ENCODE assay signal across 9 cellular contexts in the genomic region with DNA sequence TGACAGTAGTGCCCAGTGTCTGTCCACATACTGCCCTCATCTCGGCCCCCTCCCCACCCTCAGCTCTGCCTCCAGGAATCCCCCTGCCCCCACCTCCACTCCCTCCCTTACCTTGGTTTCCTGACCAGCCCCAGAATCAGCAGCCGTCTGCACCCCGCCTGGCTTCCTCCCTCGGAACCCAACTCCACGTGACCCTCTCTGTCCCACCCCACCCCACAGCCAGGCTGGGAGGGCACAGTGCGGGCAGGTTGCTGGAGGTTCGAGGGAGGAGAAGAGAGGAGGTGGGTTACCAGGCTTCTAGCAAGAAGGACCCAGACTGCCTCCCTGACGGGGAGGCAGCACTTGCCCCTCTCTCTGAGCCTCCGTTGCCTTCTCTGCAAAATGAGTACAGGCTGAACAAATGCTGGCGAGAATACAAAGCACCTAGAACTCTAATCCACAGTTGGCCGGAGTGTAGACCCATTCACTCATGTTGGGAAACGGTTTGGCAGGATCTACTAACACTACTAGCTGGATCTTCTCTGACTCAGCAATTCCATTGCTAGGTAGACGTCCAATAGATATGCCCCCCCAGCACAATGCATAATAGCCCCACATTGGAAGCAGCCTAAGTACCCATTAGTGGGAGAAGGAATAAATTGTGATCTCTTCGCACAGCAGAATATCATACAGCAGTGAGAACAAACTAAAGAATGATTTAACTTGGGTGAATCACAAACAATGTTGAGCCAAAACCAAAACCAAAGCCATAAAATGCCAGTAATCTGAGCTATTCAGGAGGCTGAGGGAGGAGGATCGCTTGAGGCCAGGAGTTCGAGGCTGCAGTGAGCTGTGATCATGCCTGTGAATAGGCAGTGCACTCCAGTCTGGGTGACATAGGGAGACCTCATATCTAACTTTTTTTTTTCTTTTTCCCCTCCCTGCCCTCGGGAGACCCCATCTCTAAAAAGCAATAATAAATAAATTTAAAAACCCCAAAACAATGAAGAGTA. TPM values are rescaled to one million over a fixed set of nuclear protein-coding genes. Genes with fewer than 3 reads are reported as not detected.
DNase-seq lines count a peak whose midpoint lies in the region; ATAC-seq, FAIRE-seq and TF ChIP-seq lines count a peak whose summit lies in the region.
"Had no signal": no experiment of that assay in that cellular context is flagged by ENCODE, and none has a peak within 500 bp of the region (broad histone marks: within the 10 kb centered on the region; RNA-seq: fewer than 3 reads in every experiment).

TSS of gene RASAL3 (minus strand) at position 151 of the 992 bp plus-strand sequence. CDS start 186 bp downstream, outside the sequence.

- no peak for TF ChIP-seq RAD21 in HepG2 (CRISPR knock-in tag; IDR thresholded peaks at IDR 0.05)

- H3K27me3 Mint-ChIP-seq in activated T-helper 2 cell treated with anti-CD3 and anti-CD28 coated beads, Interferon-gamma antibody, Interleukin-2, Interleukin-4, amounts not matched to agents 10 μg/mL and 5 μg/mL and 100 μg/mL, durations not matched to agents 14 hours and 24 hours and 36 hours (ENCODE audit: low read depth), result peaks cover 10% of the 10 kb centered on the region
- peaks cover 14% of the 10 kb centered on the region in 2 donors for H3K27me3 Mint-ChIP-seq in stimulated activated naive B cell treated with anti-CD40 and anti-IgM and Interleukin-4, amounts not matched to agents 10 μg/mL and 1 μg/mL and 100 μg/mL, for 72 hours

- no TSS peak for BruUV-seq in HepG2 (replicated peaks; lab: Mats Ljungman, UMichigan)

- TF ChIP-seq EP300 in HepG2 (IDR thresholded peaks at IDR 0.05; ENCODE audit: low read depth in 2 of 2, low read length in 2 of 2) (no peak), HepG2 (CRISPR knock-in tag; IDR thresholded peaks at IDR 0.05; ENCODE audit: borderline replicate concordance) (no peak)

- FAIRE-seq in HepG2 (lab: Jason Lieb, UNC), result no peak

- in situ Hi-C loops in HepG2 (cut with HindIII; ENCODE audit: extremely low pct_ligation_motif_present, low pct_unique_long_range_greater_than_20kb), result no loop called here

- CTCF ChIA-PET in HepG2 (lab: Yijun Ruan, JAX; ENCODE audit: low intra/inter-chr PET ratio, low total read pairs), result no interaction called here

- no peaks in the 10 kb centered on the region for H3K36me3 ChIP-seq in HepG2 (replicated peaks in 1 of 2; ENCODE audit: control insufficient read depth in 1 of 2, insufficient read depth in 2 of 2, low read length in 2 of 2)

- H3K9me3 ChIP-seq in HepG2 (ENCODE audit: low read length), result no peaks in the 10 kb centered on the region

- no peaks in the 10 kb centered on the region for H3K79me2 ChIP-seq in HepG2 (ENCODE audit: insufficient read depth, low read length)

- peak; percentile 51 for ATAC-seq in GM18868 (IDR thresholded peaks at IDR 0.05; ENCODE audit: unreplicated experiment)
- ATAC-seq in HepG2, result no peak
- ATAC-seq in stimulated activated naive B cell treated with anti-CD40 and anti-IgM and Interleukin-4, amounts not matched to agents 10 μg/mL and 1 μg/mL and 100 μg/mL, for 72 hours (replicated peaks), result peak; percentile 77 to 84
- ATAC-seq in HG03439 (IDR thresholded peaks at IDR 0.05; ENCODE audit: unreplicated experiment), result no peak

- H3K27me3 ChIP-seq in HepG2 (ENCODE audit: control insufficient read depth in 1 of 2, insufficient read depth in 2 of 2, low read length in 2 of 2), result no peaks in the 10 kb centered on the region; a peak in 1 of 5 replicates

- peaks cover 53% of the 10 kb centered on the region for H3K4me1 Mint-ChIP-seq in activated T-helper 2 cell treated with anti-CD3 and anti-CD28 coated beads, Interferon-gamma antibody, Interleukin-2, Interleukin-4, amounts not matched to agents 10 μg/mL and 5 μg/mL and 100 μg/mL, durations not matched to agents 14 hours and 24 hours and 36 hours (ENCODE audit: low read depth)
- H3K4me1 Mint-ChIP-seq in stimulated activated naive B cell treated with anti-CD40 and anti-IgM and Interleukin-4, amounts not matched to agents 10 μg/mL and 1 μg/mL and 100 μg/mL, for 72 hours, result peaks cover 32 to 58% of the 10 kb centered on the region in 2 donors

- H3K9ac ChIP-seq in HepG2 (ENCODE audit: insufficient read depth, low read depth, low read length), result no peak within 1 kb of the TSS

- peaks cover 58% of the 10 kb centered on the region for H3K36me3 Mint-ChIP-seq in activated T-helper 2 cell treated with anti-CD3 and anti-CD28 coated beads, Interferon-gamma antibody, Interleukin-2, Interleukin-4, amounts not matched to agents 10 μg/mL and 5 μg/mL and 100 μg/mL, durations not matched to agents 14 hours and 24 hours and 36 hours (ENCODE audit: low read depth)
- H3K36me3 Mint-ChIP-seq in stimulated activated naive B cell treated with anti-CD40 and anti-IgM and Interleukin-4, amounts not matched to agents 10 μg/mL and 1 μg/mL and 100 μg/mL, for 72 hours, result peaks cover 13 to 25% of the 10 kb centered on the region in 2 donors

- POLR2A ChIA-PET in HepG2 (lab: Yijun Ruan, JAX), result interaction anchor here (0.5 to 0.6 kb wide), 2 partner anchors 8 to 104 kb away, joined by 3 read pairs; no protein-coding TSS in a partner anchor

- H3K4me3 Mint-ChIP-seq in activated T-helper 2 cell treated with anti-CD3 and anti-CD28 coated beads, Interferon-gamma antibody, Interleukin-2, Interleukin-4, amounts not matched to agents 10 μg/mL and 5 μg/mL and 100 μg/mL, durations not matched to agents 14 hours and 24 hours and 36 hours (ENCODE audit: low read depth), result peak within 1 kb of the TSS; percentile 93
- H3K4me3 Mint-ChIP-seq in stimulated activated naive B cell treated with anti-CD40 and anti-IgM and Interleukin-4, amounts not matched to agents 10 μg/mL and 1 μg/mL and 100 μg/mL, for 72 hours, result peak within 1 kb of the TSS; percentile 93 to 95

- H4K20me1 ChIP-seq in HepG2 (ENCODE audit: insufficient read depth, low read length), result no peaks in the 10 kb centered on the region

- no peak within 1 kb of the TSS for H2AFZ ChIP-seq in HepG2 (ENCODE audit: low read length)

- H3K4me1 ChIP-seq in HepG2 (ENCODE audit: insufficient read depth, low read length), result peaks cover 33% of the 10 kb centered on the region

- H3K9me3 Mint-ChIP-seq in activated T-helper 2 cell treated with anti-CD3 and anti-CD28 coated beads, Interferon-gamma antibody, Interleukin-2, Interleukin-4, amounts not matched to agents 10 μg/mL and 5 μg/mL and 100 μg/mL, durations not matched to agents 14 hours and 24 hours and 36 hours, result peaks cover 3% of the 10 kb centered on the region
- no peaks in the 10 kb centered on the region for H3K9me3 Mint-ChIP-seq in stimulated activated naive B cell treated with anti-CD40 and anti-IgM and Interleukin-4, amounts not matched to agents 10 μg/mL and 1 μg/mL and 100 μg/mL, for 72 hours

- H3K4me3 ChIP-seq in HepG2 (replicated peaks in 1 of 3; ENCODE audit: insufficient read depth in 1 of 3, low read depth in 2 of 3, low read length in 3 of 3), result no peak within 1 kb of the TSS

- no peak within 1 kb of the TSS for H3K4me2 ChIP-seq in HepG2 (ENCODE audit: low read depth, low read length)

- 45% methylated on average over 13 of the region's 17 CpGs for WGBS in HepG2 (ENCODE audit: low lambda C conversion rate)

- TF ChIP-seq POLR2A in HepG2 (IDR thresholded peaks at IDR 0.05; ENCODE audit: insufficient read depth in 1 of 2, low read depth in 2 of 2, low read length in 2 of 2), result no peak

- TF ChIP-seq CTCF in HepG2 (CRISPR knock-in tag; IDR thresholded peaks at IDR 0.05), result no peak

- no peak within 1 kb of the TSS for H3K27ac ChIP-seq in HepG2 (ENCODE audit: extremely low read length, insufficient read depth, low read length)

- intact Hi-C loops in activated T-helper 2 cell treated with anti-CD3 and anti-CD28 coated beads, Interferon-gamma antibody, Interleukin-2, Interleukin-4, amounts not matched to agents 10 μg/mL and 5 μg/mL and 100 μg/mL, durations not matched to agents 14 hours and 24 hours and 36 hours (cut with micrococcal nuclease), result loop anchor here (10.0 kb wide), 1 partner anchor 610 kb away; the partner anchor contains the start of gene TPM4
- intact Hi-C loops in HepG2 (cut with micrococcal nuclease; ENCODE audit: unreplicated experiment), result no loop called here

- DNase-seq in NOMO-1 (lab: John Stamatoyannopoulos, UW; ENCODE audit: unreplicated experiment in 2 of 2) (peak; percentile 39 to 44), HepG2 (ENCODE audit: low spot score) (no peak), occipital lobe (lab: John Stamatoyannopoulos, UW) (no peak), kidney tubule cell (ENCODE audit: low spot score) (no peak)
- peak; percentile 61 for DNase-seq in activated T-helper 2 cell treated with anti-CD3 and anti-CD28 coated beads, Interferon-gamma antibody, Interleukin-2, Interleukin-4, amounts not matched to agents 10 μg/mL and 5 μg/mL and 100 μg/mL, durations not matched to agents 14 hours and 24 hours and 36 hours (ENCODE audit: low spot score)
- peak; percentile 53 for DNase-seq in stimulated activated naive B cell treated with anti-CD40 and anti-IgM and Interleukin-4, amounts not matched to agents 10 μg/mL and 1 μg/mL and 100 μg/mL, for 72 hours

- peak within 1 kb of the TSS; percentile 93 for H3K27ac Mint-ChIP-seq in activated T-helper 2 cell treated with anti-CD3 and anti-CD28 coated beads, Interferon-gamma antibody, Interleukin-2, Interleukin-4, amounts not matched to agents 10 μg/mL and 5 μg/mL and 100 μg/mL, durations not matched to agents 14 hours and 24 hours and 36 hours
- peak within 1 kb of the TSS; percentile 96 for H3K27ac Mint-ChIP-seq in stimulated activated naive B cell treated with anti-CD40 and anti-IgM and Interleukin-4, amounts not matched to agents 10 μg/mL and 1 μg/mL and 100 μg/mL, for 72 hours

RNA-seq across cellular contexts. Expression of gene RASAL3, which starts in this region (rescaled TPM):
- total RNA-seq in activated T-helper 2 cell treated with anti-CD3 and anti-CD28 coated beads, Interferon-gamma antibody, Interleukin-2, Interleukin-4, amounts not matched to agents 10 μg/mL and 5 μg/mL and 100 μg/mL, durations not matched to agents 14 hours and 24 hours and 36 hours, result 107 TPM in 2 replicates
- total RNA-seq in HepG2 (2016; rRNA removed; fragmentation: Illumina TruSeq; extraction: Trizol) (not detected in 2 replicates), occipital lobe (0.47 TPM)
- not detected in 2 replicates for total RNA-seq in HepG2 (2016; cell fraction: cytosol; rRNA removed; fragmentation: Illumina TruSeq; extraction: Trizol; ENCODE audit: low read depth)
- total RNA-seq in HepG2 (2016; cell fraction: insoluble cytoplasmic fraction; rRNA removed; fragmentation: Illumina TruSeq; extraction: Trizol), result not detected in 2 replicates
- not detected in 2 replicates for total RNA-seq in HepG2 (2016; cell fraction: membrane; rRNA removed; fragmentation: Illumina TruSeq; extraction: Trizol)
- total RNA-seq in HepG2 (2016; cell fraction: nucleus; rRNA removed; fragmentation: Illumina TruSeq; extraction: Trizol), result not detected in 2 replicates
- polyA plus RNA-seq in HepG2 (2011; rRNA removed), result not detected in 2 replicates
- 0.01 TPM in 1 of 2 replicates, not detected in the other for polyA plus RNA-seq in HepG2 (2011; cell fraction: cytosol; rRNA removed)
- 0.09 TPM in 1 of 2 replicates, not detected in the other for polyA plus RNA-seq in HepG2 (2011; cell fraction: nucleus; rRNA removed)
- not detected in 2 replicates for polyA plus RNA-seq in HepG2 (2012)
- not detected in 2 replicates for polyA plus RNA-seq in HepG2 (2016; cell fraction: cytosol; fragmentation: Illumina TruSeq; extraction: Trizol; ENCODE audit: low read depth)
- polyA plus RNA-seq in HepG2 (2016; cell fraction: insoluble cytoplasmic fraction; fragmentation: Illumina TruSeq; extraction: Trizol; ENCODE audit: low read depth), result not detected in 2 replicates
- polyA plus RNA-seq in HepG2 (2016; cell fraction: membrane; fragmentation: Illumina TruSeq; extraction: Trizol; ENCODE audit: low read depth), result not detected in 2 replicates
- polyA plus RNA-seq in HepG2 (2016; cell fraction: nucleus; fragmentation: Illumina TruSeq; extraction: Trizol; ENCODE audit: insufficient read depth, low read depth), result not detected in 2 replicates
- not detected in 2 replicates for polyA minus RNA-seq in HepG2 (2011; rRNA and poly(A)+ RNA removed; ENCODE audit: low replicate concordance)
- polyA minus RNA-seq in HepG2 (2011; cell fraction: cytosol; rRNA and poly(A)+ RNA removed), result not detected in 2 replicates
- not detected in 2 replicates for polyA minus RNA-seq in HepG2 (2011; cell fraction: nucleus; rRNA and poly(A)+ RNA removed)
- total RNA-seq: kidney epithelial cell had no signal

Comparison
In these comparisons a context has a peak if more than half of its experiments do, and no peak if none do; other contexts are left out.
1. RNA of gene RASAL3 (total RNA-seq): 107 TPM in activated T-helper 2 cell treated with anti-CD3 and anti-CD28 coated beads, Interferon-gamma antibody, Interleukin-2, Interleukin-4, amounts not matched to agents 10 μg/mL and 5 μg/mL and 100 μg/mL, durations not matched to agents 14 hours and 24 hours and 36 hours; 0.47 TPM in occipital lobe (single experiment) and not detected in HepG2; every median in the first group is over 10 times any median in the second.
2. ATAC-seq: peak in GM18868 (single experiment) and stimulated activated naive B cell treated with anti-CD40 and anti-IgM and Interleukin-4, amounts not matched to agents 10 μg/mL and 1 μg/mL and 100 μg/mL, for 72 hours (2 of 2); none in HepG2 (single experiment) and HG03439 (single experiment).
3. DNase-seq: peak in NOMO-1 (2 of 2), activated T-helper 2 cell treated with anti-CD3 and anti-CD28 coated beads, Interferon-gamma antibody, Interleukin-2, Interleukin-4, amounts not matched to agents 10 μg/mL and 5 μg/mL and 100 μg/mL, durations not matched to agents 14 hours and 24 hours and 36 hours (single experiment) and stimulated activated naive B cell treated with anti-CD40 and anti-IgM and Interleukin-4, amounts not matched to agents 10 μg/mL and 1 μg/mL and 100 μg/mL, for 72 hours (single experiment); none in HepG2 (single experiment), occipital lobe (single experiment) and kidney tubule cell (single experiment).